Comparison of ENCODE assay signal across 1 cellular context in genomic region chr17:78840530-78840779, GRCh38.
TF ChIP-seq lines count a peak whose summit lies in the region.

No MANE protein-coding gene starts in this region.

TF ChIP-seq in HepG2, 621 proteins besides CTCF, POLR2A, EP300 and RAD21 (continued from another document and continues in another):
- no peak for TF ChIP-seq ZNF280D (CRISPR knock-in tag; IDR thresholded peaks at IDR 0.05)
- no peak for TF ChIP-seq RCOR2 (CRISPR knock-in tag; IDR thresholded peaks at IDR 0.05)
- TF ChIP-seq MXD1 (CRISPR knock-in tag; IDR thresholded peaks at IDR 0.05), result no peak
- TF ChIP-seq CHD2 (IDR thresholded peaks at IDR 0.05; ENCODE audit: low read depth, low read length), result no peak
- peak; percentile 65; the same call in 1 of the 2 replicates for TF ChIP-seq CREBL2 (CRISPR knock-in tag; IDR thresholded peaks at IDR 0.05; ENCODE audit: borderline replicate concordance)
- no peak for TF ChIP-seq HDAC1 (CRISPR knock-in tag; IDR thresholded peaks at IDR 0.05)
- TF ChIP-seq THAP8 (CRISPR knock-in tag; IDR thresholded peaks at IDR 0.05; ENCODE audit: borderline replicate concordance), result no peak
- TF ChIP-seq ZFYVE20 (CRISPR knock-in tag; IDR thresholded peaks at IDR 0.05; ENCODE audit: borderline replicate concordance, low read depth), result peak; percentile 71
- TF ChIP-seq ZNF557 (CRISPR knock-in tag; IDR thresholded peaks at IDR 0.05), result no peak
- TF ChIP-seq ZNF275 (CRISPR knock-in tag; IDR thresholded peaks at IDR 0.05; ENCODE audit: borderline replicate concordance), result no peak
- peak; percentile 16; the same call in 1 of the 2 replicates for TF ChIP-seq FOXM1 (CRISPR knock-in tag; IDR thresholded peaks at IDR 0.05)
- peak; percentile 67; the same call in 1 of the 2 replicates for TF ChIP-seq MLXIP (CRISPR knock-in tag; IDR thresholded peaks at IDR 0.05; ENCODE audit: borderline replicate concordance)
- no peak for TF ChIP-seq GZF1 (CRISPR knock-in tag; IDR thresholded peaks at IDR 0.05)
- peak; percentile 59; the same call in 1 of the 2 replicates for TF ChIP-seq ATF5 (CRISPR knock-in tag; IDR thresholded peaks at IDR 0.05; ENCODE audit: low read depth)
- no peak for TF ChIP-seq KLF13 (CRISPR knock-in tag; IDR thresholded peaks at IDR 0.05)
- peak; percentile 57; the same call in 1 of the 2 replicates for TF ChIP-seq KDM5A (IDR thresholded peaks at IDR 0.05; ENCODE audit: borderline replicate concordance, low read length)
- TF ChIP-seq CSRNP2 (CRISPR knock-in tag; conservative IDR thresholded peaks at IDR 0.05; ENCODE audit: low read depth), result no peak
- no peak for TF ChIP-seq ZBTB38 (CRISPR knock-in tag; IDR thresholded peaks at IDR 0.05)
- TF ChIP-seq ZNF337 (CRISPR knock-in tag; IDR thresholded peaks at IDR 0.05; ENCODE audit: borderline replicate concordance, low read depth), result no peak
- TF ChIP-seq ZSCAN21 (CRISPR knock-in tag; IDR thresholded peaks at IDR 0.05; ENCODE audit: borderline replicate concordance), result no peak
- TF ChIP-seq SPEN (CRISPR knock-in tag; IDR thresholded peaks at IDR 0.05; ENCODE audit: low read depth), result no peak
- TF ChIP-seq ZNF256 (CRISPR knock-in tag; conservative IDR thresholded peaks at IDR 0.05), result no peak
- TF ChIP-seq ZNF138 (CRISPR knock-in tag; IDR thresholded peaks at IDR 0.05; ENCODE audit: low read depth), result 0 out of 2 replicates have a peak, but pooled peaks have one; percentile 16
- TF ChIP-seq NFYC (CRISPR knock-in tag; IDR thresholded peaks at IDR 0.05), result no peak
- no peak for TF ChIP-seq KDM4B (CRISPR knock-in tag; IDR thresholded peaks at IDR 0.05)
- TF ChIP-seq ZSCAN22 (CRISPR knock-in tag; IDR thresholded peaks at IDR 0.05), result no peak
- no peak for TF ChIP-seq YEATS4 (CRISPR knock-in tag; IDR thresholded peaks at IDR 0.05; ENCODE audit: borderline replicate concordance)
- TF ChIP-seq ZFP90 (CRISPR knock-in tag; IDR thresholded peaks at IDR 0.05; ENCODE audit: borderline replicate concordance), result no peak
- no peak for TF ChIP-seq THRA (CRISPR knock-in tag; IDR thresholded peaks at IDR 0.05; ENCODE audit: borderline replicate concordance)
- no peak for TF ChIP-seq ETV6 (CRISPR knock-in tag; conservative IDR thresholded peaks at IDR 0.05)
- no peak for TF ChIP-seq MTF1 (CRISPR knock-in tag; IDR thresholded peaks at IDR 0.05)
- TF ChIP-seq PAF1 (CRISPR knock-in tag; IDR thresholded peaks at IDR 0.05), result no peak
- TF ChIP-seq ZFX (CRISPR knock-in tag; IDR thresholded peaks at IDR 0.05; ENCODE audit: low read depth), result no peak
- TF ChIP-seq ZSCAN12 (CRISPR knock-in tag; IDR thresholded peaks at IDR 0.05), result peak; percentile 79; the same call in 1 of the 2 replicates
- no peak for TF ChIP-seq AKNA (CRISPR knock-in tag; IDR thresholded peaks at IDR 0.05; ENCODE audit: borderline replicate concordance)
- peak; percentile 64; the same call in 1 of the 2 replicates for TF ChIP-seq ZSCAN20 (CRISPR knock-in tag; IDR thresholded peaks at IDR 0.05; ENCODE audit: borderline replicate concordance)
- TF ChIP-seq ZNF251 (CRISPR knock-in tag; IDR thresholded peaks at IDR 0.05), result no peak
- TF ChIP-seq HIC2 (CRISPR knock-in tag; IDR thresholded peaks at IDR 0.05; ENCODE audit: low read depth), result no peak; the same call in 1 of the 2 replicates
